ENCODE assay signal across 30 cellular contexts in the genomic region with DNA sequence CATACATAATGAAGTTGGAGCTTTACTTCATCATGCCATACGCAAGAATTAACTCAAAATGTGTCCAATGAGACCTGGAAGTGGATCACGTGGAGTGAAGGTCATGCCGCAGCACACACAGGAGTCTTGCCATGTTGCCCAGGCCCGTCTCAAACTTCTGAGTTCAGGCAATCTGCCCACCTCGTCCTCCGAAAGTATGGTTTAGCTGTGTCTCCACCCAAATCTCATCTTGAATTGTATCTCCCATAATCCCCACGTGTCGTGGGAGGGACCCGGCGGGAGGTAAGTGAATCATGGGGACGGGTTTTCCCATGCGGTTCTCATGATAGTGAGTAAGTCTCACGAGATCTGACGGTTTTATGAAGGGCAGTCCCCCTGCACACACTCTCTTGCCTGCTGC. TPM values are rescaled to one million over a fixed set of nuclear protein-coding genes. Genes with fewer than 3 reads are reported as not detected.
"Had no signal": no experiment of that assay in that cellular context is flagged by ENCODE, and none has a peak within 500 bp of the region (broad histone marks: within the 10 kb centered on the region; RNA-seq: fewer than 3 reads in every experiment).

No MANE protein-coding gene starts in this region.

- H3K27ac ChIP-seq: colonic mucosa, esophagus muscularis mucosa, foreskin keratinocyte, gastrocnemius medialis, heart left ventricle had no signal

- H3K4me3 Mint-ChIP-seq: activated CD4-positive, alpha-beta T cell treated with anti-CD3 and anti-CD28 coated beads, Interleukin-2, amount 10 ng/mL, durations not matched to agents 7 days and 5 days; activated CD8-positive, alpha-beta T cell treated with anti-CD3 and anti-CD28 coated beads for 36 hours; activated naive CD8-positive, alpha-beta T cell; activated T-cell treated with anti-CD3 and anti-CD28 coated beads, Interleukin-2, amount 50 U/mL, for 4 hours; activated T-helper 17 cell treated with anti-CD3 and anti-CD28 coated beads, Interleukin-2, amount 50 U/mL, for 72 hours; WTC11 had no signal

- H3K4me3 ChIP-seq: colonic mucosa, esophagus muscularis mucosa, gastrocnemius medialis, heart left ventricle had no signal

- H3K36me3 ChIP-seq: colonic mucosa had no signal

- H3K9me3 ChIP-seq: colonic mucosa, gastrocnemius medialis had no signal

- H3K27me3 ChIP-seq: colonic mucosa, esophagus muscularis mucosa, foreskin keratinocyte, gastrocnemius medialis, heart left ventricle had no signal

- DNase-seq: activated CD4-positive, alpha-beta T cell treated with anti-CD3 and anti-CD28 coated beads for 1 hour; activated CD4-positive, alpha-beta T cell treated with anti-CD3 and anti-CD28 coated beads for 4 hours; activated CD4-positive, alpha-beta T cell treated with anti-CD3 and anti-CD28 coated beads, Interleukin-2, amount 10 ng/mL, durations not matched to agents 7 days and 5 days; activated CD4-positive, alpha-beta T cell treated with anti-CD3 and anti-CD28 coated beads, Interleukin-2, amount 50 U/mL, for 4 hours; activated CD8-positive, alpha-beta memory T cell treated with anti-CD3 and anti-CD28 coated beads for 24 hours; activated CD8-positive, alpha-beta T cell treated with anti-CD3 and anti-CD28 coated beads for 36 hours; activated effector memory CD4-positive, alpha-beta T cell treated with Interleukin-2 at 50 U/mL for 16 hours; activated gamma-delta T cell treated with Interleukin-2 at 50 U/mL for 16 hours; activated naive CD4-positive, alpha-beta T cell treated with anti-CD3 and anti-CD28 coated beads, Interleukin-2, amount 50 U/mL, for 16 hours; activated naive CD4-positive, alpha-beta T cell treated with Interleukin-2 at 50 U/mL for 16 hours; activated T-cell treated with anti-CD3 and anti-CD28 coated beads, Interleukin-2, amount 50 U/mL, for 4 hours; amniotic stem cell; anterior cingulate cortex; caudate nucleus; cerebellar nuclear complex; colonic mucosa; effector CD8-positive, alpha-beta T cell; erythroblast; foreskin keratinocyte; gastrocnemius medialis; glutamatergic neuron; heart left ventricle; T-helper 2 cell had no signal

- H3K27me3 Mint-ChIP-seq: activated CD4-positive, alpha-beta T cell treated with anti-CD3 and anti-CD28 coated beads, Interleukin-2, amount 10 ng/mL, durations not matched to agents 7 days and 5 days; activated CD8-positive, alpha-beta T cell treated with anti-CD3 and anti-CD28 coated beads for 36 hours; activated naive CD8-positive, alpha-beta T cell; activated T-helper 17 cell treated with anti-CD3 and anti-CD28 coated beads, Interleukin-2, amount 50 U/mL, for 72 hours had no signal

- H3K4me1 Mint-ChIP-seq: activated T-helper 17 cell treated with anti-CD3 and anti-CD28 coated beads, Interleukin-2, amount 50 U/mL, for 72 hours; WTC11 had no signal

- H3K27ac Mint-ChIP-seq: activated CD4-positive, alpha-beta T cell treated with anti-CD3 and anti-CD28 coated beads, Interleukin-2, amount 10 ng/mL, durations not matched to agents 7 days and 5 days; activated CD8-positive, alpha-beta T cell treated with anti-CD3 and anti-CD28 coated beads for 36 hours; activated naive CD8-positive, alpha-beta T cell; activated T-helper 17 cell treated with anti-CD3 and anti-CD28 coated beads, Interleukin-2, amount 50 U/mL, for 72 hours; WTC11 had no signal

- H3K4me1 ChIP-seq: colonic mucosa, esophagus muscularis mucosa, foreskin keratinocyte, gastrocnemius medialis had no signal

RNA-seq across cellular contexts. Expression of a gene that starts 45.8 kb away (rescaled TPM):
- total RNA-seq: activated CD4-positive, alpha-beta T cell treated with anti-CD3 and anti-CD28 coated beads, Interleukin-2, amount 10 ng/mL, durations not matched to agents 7 days and 5 days; activated CD8-positive, alpha-beta T cell treated with anti-CD3 and anti-CD28 coated beads for 36 hours; activated T-helper 17 cell treated with anti-CD3 and anti-CD28 coated beads, Interleukin-2, amount 50 U/mL, for 72 hours; astrocyte; dermis microvascular lymphatic vessel endothelial cell; esophagus muscularis mucosa; foreskin keratinocyte; T-helper 1 cell treated with Interleukin-12 subunit alpha and Interleukin-12 subunit beta and Interleukin-4 antibody, amounts not matched to agents 30 ng/mL and 1 ng/mL, for 36 hours had no signal
